In the genomic region with DNA sequence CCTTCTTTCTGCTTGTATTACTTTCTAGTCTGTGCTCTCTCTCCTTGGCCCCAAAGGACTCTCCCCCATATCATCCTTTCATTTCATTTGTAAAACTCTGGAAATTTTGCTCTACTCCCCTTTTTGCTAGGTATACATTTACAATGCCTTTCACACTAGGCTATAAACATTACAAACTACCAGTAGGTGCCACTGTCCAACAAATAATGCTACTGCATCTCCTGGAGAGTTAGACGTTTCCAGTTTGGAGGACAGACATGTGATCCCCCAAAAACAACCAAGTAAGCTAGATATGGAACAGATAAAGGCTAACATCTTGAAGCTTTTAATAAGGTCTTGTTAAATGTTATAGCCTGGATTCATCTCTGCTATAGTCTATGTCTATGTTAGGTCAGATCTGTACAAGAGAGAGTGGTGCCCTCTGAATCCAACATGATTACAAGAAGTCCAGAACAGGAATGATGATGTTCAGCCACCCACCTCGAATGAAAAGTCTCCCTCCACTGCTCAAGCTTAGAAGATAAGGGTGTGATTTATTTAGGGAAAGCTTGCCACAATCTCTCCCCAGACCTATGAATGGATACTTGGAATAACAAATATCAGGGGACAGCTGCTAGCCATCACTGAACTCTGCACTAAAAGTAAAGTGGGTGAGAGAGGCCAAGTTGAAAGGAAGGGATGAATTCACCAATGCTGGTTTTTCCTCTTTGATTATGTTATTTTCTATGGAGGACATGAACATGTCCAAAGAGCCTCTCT, we compare ENCODE assay signal across 12 cellular contexts. TPM values are rescaled to one million over a fixed set of nuclear protein-coding genes. Genes with fewer than 3 reads are reported as not detected.
A peak's percentile ranks its signal among the peaks of the same experiment; 100 is the strongest.
DNase-seq lines count a peak whose midpoint lies in the region; ATAC-seq, FAIRE-seq and TF ChIP-seq lines count a peak whose summit lies in the region.
"Had no signal": no experiment of that assay in that cellular context is flagged by ENCODE, and none has a peak within 500 bp of the region (broad histone marks: within the 10 kb centered on the region; RNA-seq: fewer than 3 reads in every experiment).

No MANE protein-coding gene starts in this region.

- H3K4me1 ChIP-seq in K562 (replicated peaks in 1 of 2; ENCODE audit: control insufficient read depth in 2 of 2, insufficient read depth in 2 of 2, low read length in 2 of 2) = no peaks in the 10 kb centered on the region
- H3K4me1 ChIP-seq: lower lobe of right lung, transverse colon had no signal

- no peaks in the 10 kb centered on the region for H3K9me1 ChIP-seq in K562 (ENCODE audit: control insufficient read depth, insufficient read depth, low read length)

- H3K36me3 ChIP-seq in K562 (ENCODE audit: control insufficient read depth, insufficient read depth, low read length) = peaks cover 53% of the 10 kb centered on the region

- BruUV-seq in K562 (replicated peaks; lab: Mats Ljungman, UMichigan) = no TSS peak

- H3K27me3 Mint-ChIP-seq in HFFc6 (ENCODE audit: insufficient read depth) = no peaks in the 10 kb centered on the region
- H3K27me3 Mint-ChIP-seq: CD4-positive, alpha-beta memory T cell had no signal

- POLR2A ChIA-PET in AG04449 (lab: Yijun Ruan, JAX) = no interaction called here
- POLR2A ChIA-PET in K562 (lab: Yijun Ruan, JAX) = interaction anchor here (0.9 kb wide), 1 partner anchor 94 kb away, joined by 3 read pairs; no protein-coding TSS in a partner anchor

- no peak for TF ChIP-seq EP300 in K562 (IDR thresholded peaks at IDR 0.05; ENCODE audit: low read length)

- no peak for TF ChIP-seq POLR2A in K562 (conservative IDR thresholded peaks at IDR 0.05)

- DNase-seq in AG04449 (ENCODE audit: low read depth, low spot score) = no peak
- DNase-seq in HFFc6 = peak; percentile 29
- no peak for DNase-seq in K562 (ENCODE audit: extremely low read depth in 1 of 4, low spot score in 3 of 4)
- no peak for DNase-seq in left lobe of liver (ENCODE audit: low spot score)
- DNase-seq in iPS-NIHi11 (ENCODE audit: low spot score) = no peak
- no peak for DNase-seq in activated CD8-positive, alpha-beta memory T cell treated with anti-CD3 and anti-CD28 coated beads for 24 hours
- DNase-seq in SKM-1 (lab: John Stamatoyannopoulos, UW; ENCODE audit: unreplicated experiment) = no peak
- no peak for DNase-seq in midbrain (lab: John Stamatoyannopoulos, UW)
- DNase-seq: CD4-positive, alpha-beta memory T cell; lower lobe of right lung; NCI-H2081; transverse colon had no signal

- in situ Hi-C loops in K562 (cut with MboI) = no loop called here

- no peak overlapping the region for H3K4me3 Mint-ChIP-seq in HFFc6
- H3K4me3 Mint-ChIP-seq: CD4-positive, alpha-beta memory T cell had no signal

- H4K20me1 ChIP-seq in K562 (replicated peaks; ENCODE audit: control insufficient read depth, insufficient read depth, low read length) = no peaks in the 10 kb centered on the region

- no peak for FAIRE-seq in K562 (lab: Jason Lieb, UNC)

- CTCF ChIA-PET in AG04449 (lab: Yijun Ruan, JAX) = interaction anchor here (0.6 to 6.8 kb wide), 26 partner anchors 8 to 811 kb away, joined by 3 to 88 read pairs (median 4); a partner anchor contains a TSS
- CTCF ChIA-PET in K562 (lab: Yijun Ruan, JAX; ENCODE audit: low intra/inter-chr PET ratio) = interaction anchor here (1.5 kb wide), 1 partner anchor 571 kb away, joined by 7 read pairs; no protein-coding TSS in a partner anchor

- H3K27ac ChIP-seq in K562 (ENCODE audit: extremely low read depth, low read depth, low read length) = no peak overlapping the region
- H3K27ac ChIP-seq: lower lobe of right lung, transverse colon had no signal

- H3K27me3 ChIP-seq in K562 (ENCODE audit: control insufficient read depth in 2 of 2, insufficient read depth in 2 of 2, low read length in 2 of 2) = no peaks in the 10 kb centered on the region
- H3K27me3 ChIP-seq: transverse colon had no signal

- no peak overlapping the region for H3K9ac ChIP-seq in K562 (ENCODE audit: insufficient read depth in 1 of 2, low read depth in 2 of 2, low read length in 2 of 2)

- intact Hi-C loops in K562 (cut with micrococcal nuclease) = no loop called here

- 20% methylated on average over 2 of the region's 2 CpGs for WGBS in K562 (ENCODE audit: insufficient coverage, low coverage, missing lambda C conversion rate)

- no peak overlapping the region for H2AFZ ChIP-seq in K562 (ENCODE audit: low read depth, low read length)

- no peaks in the 10 kb centered on the region for H3K9me3 ChIP-seq in K562 (replicated peaks; ENCODE audit: control insufficient read depth, insufficient read depth, low read depth, low read length)
- H3K9me3 ChIP-seq: lower lobe of right lung, transverse colon had no signal

- H3K4me1 Mint-ChIP-seq in HFFc6 (ENCODE audit: low read depth) = peaks cover 16% of the 10 kb centered on the region
- H3K4me1 Mint-ChIP-seq: CD4-positive, alpha-beta memory T cell had no signal

- H3K27ac Mint-ChIP-seq in HFFc6 = no peak overlapping the region

- H3K4me3 ChIP-seq in AG04449 (ENCODE audit: low read depth, low read length) (no peak overlapping the region), K562 (no peak overlapping the region)
- H3K4me3 ChIP-seq: lower lobe of right lung, transverse colon had no signal

- TF ChIP-seq RAD21 in K562 (CRISPR knock-in tag; conservative IDR thresholded peaks at IDR 0.05 in 1 of 2, IDR thresholded peaks at IDR 0.05 in 1 of 2) = no peak; a peak in 1 of 4 replicates

- peak; percentile 20 for TF ChIP-seq CTCF in AG04449 (IDR thresholded peaks at IDR 0.05; ENCODE audit: insufficient read depth, low read length, missing control alignments)
- TF ChIP-seq CTCF in HFFc6 (IDR thresholded peaks at IDR 0.05) = peak; percentile 59
- peak in 1 of 3 experiments; percentile 27; a peak in 1 of 6 replicates for TF ChIP-seq CTCF in K562 (IDR thresholded peaks at IDR 0.05 in 2 of 3, conservative IDR thresholded peaks at IDR 0.05 in 1 of 3; ENCODE audit: insufficient read depth in 2 of 3, low read depth in 1 of 3, low read length in 3 of 3)

- H3K4me2 ChIP-seq in K562 (ENCODE audit: insufficient read depth, low read length) = no peak overlapping the region

- ATAC-seq in K562 (peak; percentile 62), left lobe of liver (peak; percentile 56)

- H3K9me3 Mint-ChIP-seq in HFFc6 = no peaks in the 10 kb centered on the region
- H3K9me3 Mint-ChIP-seq: CD4-positive, alpha-beta memory T cell had no signal

- no peaks in the 10 kb centered on the region for H3K79me2 ChIP-seq in K562 (ENCODE audit: control insufficient read depth, insufficient read depth, low read length)

- H3K36me3 Mint-ChIP-seq in HFFc6 (ENCODE audit: low read depth) = no peaks in the 10 kb centered on the region

TF ChIP-seq in K562, 482 proteins besides CTCF, POLR2A, EP300 and RAD21 (continues in another document):
- TF ChIP-seq GABPA (tag; conservative IDR thresholded peaks at IDR 0.05; ENCODE audit: low read depth) (no peak), SAFB2 (IDR thresholded peaks at IDR 0.05; ENCODE audit: borderline replicate concordance, low read depth, low read length, severe bottlenecking) (no peak), ZC3H11A (IDR thresholded peaks at IDR 0.05; ENCODE audit: low read depth, low read length) (no peak), BRCA1 (IDR thresholded peaks at IDR 0.05) (no peak), BRCA1 (CRISPR knock-in tag; IDR thresholded peaks at IDR 0.05) (no peak)
- TF ChIP-seq, protein P1, sequence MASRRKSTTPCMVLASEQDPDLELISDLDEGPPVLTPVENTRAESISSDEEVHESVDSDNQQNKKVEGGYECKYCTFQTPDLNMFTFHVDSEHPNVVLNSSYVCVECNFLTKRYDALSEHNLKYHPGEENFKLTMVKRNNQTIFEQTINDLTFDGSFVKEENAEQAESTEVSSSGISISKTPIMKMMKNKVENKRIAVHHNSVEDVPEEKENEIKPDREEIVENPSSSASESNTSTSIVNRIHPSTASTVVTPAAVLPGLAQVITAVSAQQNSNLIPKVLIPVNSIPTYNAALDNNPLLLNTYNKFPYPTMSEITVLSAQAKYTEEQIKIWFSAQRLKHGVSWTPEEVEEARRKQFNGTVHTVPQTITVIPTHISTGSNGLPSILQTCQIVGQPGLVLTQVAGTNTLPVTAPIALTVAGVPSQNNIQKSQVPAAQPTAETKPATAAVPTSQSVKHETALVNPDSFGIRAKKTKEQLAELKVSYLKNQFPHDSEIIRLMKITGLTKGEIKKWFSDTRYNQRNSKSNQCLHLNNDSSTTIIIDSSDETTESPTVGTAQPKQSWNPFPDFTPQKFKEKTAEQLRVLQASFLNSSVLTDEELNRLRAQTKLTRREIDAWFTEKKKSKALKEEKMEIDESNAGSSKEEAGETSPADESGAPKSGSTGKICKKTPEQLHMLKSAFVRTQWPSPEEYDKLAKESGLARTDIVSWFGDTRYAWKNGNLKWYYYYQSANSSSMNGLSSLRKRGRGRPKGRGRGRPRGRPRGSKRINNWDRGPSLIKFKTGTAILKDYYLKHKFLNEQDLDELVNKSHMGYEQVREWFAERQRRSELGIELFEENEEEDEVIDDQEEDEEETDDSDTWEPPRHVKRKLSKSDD (conservative IDR thresholded peaks at IDR 0.05; ENCODE audit: low read length) = no peak

RNA-seq across cellular contexts. Expression of a gene that starts 14.3 kb away (rescaled TPM):
- total RNA-seq in HFFc6 (2021; fragmentation: NEBNext Ultra II Directional; extraction: Animal tissue kit (Norgen Biotek cat#: 25700)) = 10 to 100 TPM in 2 of 6 experiments, 1 to 10 TPM in 4; 8.3 to 10.4 (median 9.8) TPM
- total RNA-seq in K562 (2011; cell fraction: chromatin; rRNA removed; ENCODE audit: low replicate concordance) = 12.4 and 37.6 TPM in 2 replicates
- 5.5 and 8.0 TPM in 2 replicates for total RNA-seq in K562 (2011; cell fraction: nucleolus; rRNA removed)
- 17.8 and 43.5 TPM in 2 replicates for total RNA-seq in K562 (2011; cell fraction: nucleoplasm; rRNA removed)
- total RNA-seq in K562 (2014; rRNA removed) (11.5 and 13.9 TPM in 2 replicates), K562 (2014; rRNA removed; fragmentation: Illumina TruSeq; extraction: Trizol) (20.3 and 23.3 TPM in 2 replicates), K562 (2015; rRNA removed; fragmentation: Illumina TruSeq; extraction: Trizol) (16.5 and 18.6 TPM in 2 replicates), K562 (2021) (24.9 and 26.0 TPM in 2 replicates), left lobe of liver (39.1 TPM)
- polyA plus RNA-seq in K562 (2011; rRNA removed) (12.1 and 12.2 TPM in 2 replicates), K562 (2014; fragmentation: Illumina TruSeq; extraction: Trizol) (15.4 and 16.6 TPM in 2 replicates), K562 (2014; fragmentation: Nextera tagmentation; extraction: Ambion mirVana) (10 to 100 TPM; 26.0 to 26.4 TPM), K562 (2014; rRNA removed) (13.8 and 14.2 TPM in 2 replicates)
- polyA plus RNA-seq in K562 (2011; cell fraction: cytosol; rRNA removed) = 1.7 and 6.9 TPM in 2 replicates
- 11.9 and 15.2 TPM in 2 replicates for polyA plus RNA-seq in K562 (2011; cell fraction: nucleus; rRNA removed)
- 10.6 and 11.8 TPM in 2 replicates for polyA plus RNA-seq in K562 (2012)
- 16.2 and 24.7 TPM in 2 replicates for polyA minus RNA-seq in K562 (2011; rRNA and poly(A)+ RNA removed)
- polyA minus RNA-seq in K562 (2011; cell fraction: cytosol; rRNA and poly(A)+ RNA removed) = 5.5 and 6.2 TPM in 2 replicates
- polyA minus RNA-seq in K562 (2011; cell fraction: nucleus; rRNA and poly(A)+ RNA removed) = 12.8 and 21.5 TPM in 2 replicates
